In the genomic region with DNA sequence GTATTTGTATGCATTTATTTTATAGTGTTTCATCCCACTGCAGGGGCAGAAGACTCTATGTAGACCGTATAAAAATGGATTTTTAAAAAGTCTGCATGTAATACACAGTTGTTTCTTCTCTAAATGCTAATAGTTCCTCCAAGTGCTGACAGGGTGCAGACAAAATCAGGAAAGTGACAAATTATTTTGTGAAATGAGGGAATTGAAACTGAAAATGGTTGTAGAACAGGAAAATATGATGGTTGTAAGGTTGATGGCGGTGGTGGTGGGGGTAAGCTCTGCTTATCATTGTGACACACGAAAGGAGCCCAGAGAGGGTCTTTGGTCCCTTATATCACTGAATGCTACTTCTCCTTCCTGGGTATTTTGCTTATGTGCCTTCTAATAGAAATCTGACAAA, we compare ENCODE assay signal across 27 cellular contexts.
"Had no signal": no experiment of that assay in that cellular context is flagged by ENCODE, and none has a peak within 500 bp of the region (broad histone marks: within the 10 kb centered on the region; RNA-seq: fewer than 3 reads in every experiment).

No MANE protein-coding gene starts in this region.

- H3K4me1 ChIP-seq: colonic mucosa, testis, uterus had no signal

- H3K36me3 ChIP-seq: colonic mucosa, esophagus muscularis mucosa, left lung, sigmoid colon, uterus, WERI-Rb-1 had no signal

- H3K9me3 Mint-ChIP-seq: activated naive CD8-positive, alpha-beta T cell treated with anti-CD3 and anti-CD28 coated beads, Interleukin-2, amount 10 ng/mL, durations not matched to agents 7 days and 5 days; mesothelial cell of epicardium; natural killer cell treated with Interleukin-12 subunit alpha and Interleukin-12 subunit beta and Interleukin-15 and Interleukin-18, amount 100 ng/mL, for 72 hours had no signal

- ATAC-seq: left lung; natural killer cell treated with Interleukin-12 subunit alpha and Interleukin-12 subunit beta and Interleukin-15 and Interleukin-18, amount 100 ng/mL, for 72 hours had no signal

- H3K27me3 ChIP-seq: colonic mucosa, esophagus muscularis mucosa, sigmoid colon, testis, uterus had no signal

- DNase-seq: activated CD4-positive, alpha-beta T cell treated with anti-CD3 and anti-CD28 coated beads, Interleukin-2, amount 50 U/mL, for 1 hour; activated CD4-positive, CD25-positive, alpha-beta regulatory T cell treated with anti-CD3 and anti-CD28 coated beads, Interleukin-2, amount 50 U/mL, for 72 hours; activated CD8-positive, alpha-beta memory T cell treated with anti-CD3 and anti-CD28 coated beads for 24 hours; activated CD8-positive, alpha-beta memory T cell treated with anti-CD3 and anti-CD28 coated beads, Interleukin-2, amount 50 U/mL, for 4 hours; activated naive CD4-positive, alpha-beta T cell treated with Interleukin-2 at 50 U/mL for 16 hours; activated naive CD8-positive, alpha-beta T cell treated with anti-CD3 and anti-CD28 coated beads, Interleukin-2, amount 10 ng/mL, durations not matched to agents 7 days and 5 days; activated T-cell treated with anti-CD3 and anti-CD28 coated beads, Interleukin-2, amount 50 U/mL, for 48 hours; amygdala; colonic mucosa; hippocampal formation; kidney glomerular epithelial cell; left lung; retina; sigmoid colon; stimulated activated CD4-positive, alpha-beta T cell treated with anti-CD3 and anti-CD28 coated beads, Interleukin-2, amount 100 ng/mL, for 48 hours; stimulated activated CD8-positive, alpha-beta memory T cell treated with anti-CD3 and anti-CD28 coated beads, Interleukin-4, amount 100 ng/mL, for 48 hours; stimulated activated naive CD4-positive, alpha-beta T cell; testis; trophoblast cell; uterus; WERI-Rb-1 had no signal

- H3K4me2 ChIP-seq: smooth muscle cell had no signal

- H3K27me3 Mint-ChIP-seq: natural killer cell treated with Interleukin-12 subunit alpha and Interleukin-12 subunit beta and Interleukin-15 and Interleukin-18, amount 100 ng/mL, for 72 hours had no signal

- H3K4me3 Mint-ChIP-seq: activated naive CD8-positive, alpha-beta T cell treated with anti-CD3 and anti-CD28 coated beads, Interleukin-2, amount 10 ng/mL, durations not matched to agents 7 days and 5 days; mesothelial cell of epicardium; natural killer cell treated with Interleukin-12 subunit alpha and Interleukin-12 subunit beta and Interleukin-15 and Interleukin-18, amount 100 ng/mL, for 72 hours had no signal

- H3K4me3 ChIP-seq: colonic mucosa, esophagus muscularis mucosa, left lung, lung, sigmoid colon, smooth muscle cell, testis, uterus had no signal

- H3K27ac Mint-ChIP-seq: activated naive CD8-positive, alpha-beta T cell treated with anti-CD3 and anti-CD28 coated beads, Interleukin-2, amount 10 ng/mL, durations not matched to agents 7 days and 5 days; mesothelial cell of epicardium; natural killer cell treated with Interleukin-12 subunit alpha and Interleukin-12 subunit beta and Interleukin-15 and Interleukin-18, amount 100 ng/mL, for 72 hours; progenitor cell of endocrine pancreas had no signal

- H3K27ac ChIP-seq: colonic mucosa, esophagus muscularis mucosa, left lung, testis, uterus, WERI-Rb-1 had no signal

- H3K36me3 Mint-ChIP-seq: activated naive CD8-positive, alpha-beta T cell treated with anti-CD3 and anti-CD28 coated beads, Interleukin-2, amount 10 ng/mL, durations not matched to agents 7 days and 5 days; mesothelial cell of epicardium; natural killer cell treated with Interleukin-12 subunit alpha and Interleukin-12 subunit beta and Interleukin-15 and Interleukin-18, amount 100 ng/mL, for 72 hours had no signal

- H3K9me3 ChIP-seq: colonic mucosa, esophagus muscularis mucosa, left lung, sigmoid colon, testis, uterus had no signal
